ENCODE assay signal across 14 cellular contexts in genomic region chr10:70786799-70787415, GRCh38. TPM values are rescaled to one million over a fixed set of nuclear protein-coding genes. Genes with fewer than 3 reads are reported as not detected.
DNase-seq lines count a peak whose midpoint lies in the region; ATAC-seq lines count a peak whose summit lies in the region.
"Had no signal": no experiment of that assay in that cellular context is flagged by ENCODE, and none has a peak within 500 bp of the region (broad histone marks: within the 10 kb centered on the region; RNA-seq: fewer than 3 reads in every experiment).

No MANE protein-coding gene starts in this region.

- peaks cover 37% of the 10 kb centered on the region for H3K4me1 Mint-ChIP-seq in activated naive CD8-positive, alpha-beta T cell treated with anti-CD3 and anti-CD28 coated beads, Interleukin-2, amount 50 U/mL, for 24 hours
- peaks cover 46 to 57% of the 10 kb centered on the region in 2 donors for H3K4me1 Mint-ChIP-seq in immature natural killer cell

- peaks cover 36 to 66% (median 51%) of the 10 kb centered on the region in 10 experiments for H3K4me1 ChIP-seq in BLaER1 treated with 17β-estradiol and CSF1 and Interleukin-3, amounts not matched to agents 10 nM and 100 nM
- H3K4me1 ChIP-seq: tibial artery had no signal

- H4K20me1 ChIP-seq in BLaER1 treated with 17β-estradiol and CSF1 and Interleukin-3, amounts not matched to agents 10 nM and 100 nM, result no peaks in the 10 kb centered on the region

- peak; percentile 50 for DNase-seq in GDM1 (lab: John Stamatoyannopoulos, UW)
- peak; percentile 20 for DNase-seq in activated naive CD8-positive, alpha-beta T cell treated with anti-CD3 and anti-CD28 coated beads, Interleukin-2, amount 50 U/mL, for 24 hours
- DNase-seq in immature natural killer cell, result no peak
- no peak for DNase-seq in retina
- DNase-seq in AG20443 (ENCODE audit: low spot score), result no peak
- DNase-seq in LoVo (ENCODE audit: low spot score), result no peak
- DNase-seq: activated CD4-positive, alpha-beta T cell treated with anti-CD3 and anti-CD28 coated beads for 4 hours; amniotic stem cell; CD8-positive, alpha-beta memory T cell; glutamatergic neuron; NCI-H526 treated with DMSO at 0.1 percent for 48 hours; tibial artery had no signal

- no peaks in the 10 kb centered on the region for H3K9me3 Mint-ChIP-seq in activated naive CD8-positive, alpha-beta T cell treated with anti-CD3 and anti-CD28 coated beads, Interleukin-2, amount 50 U/mL, for 24 hours
- H3K9me3 Mint-ChIP-seq in immature natural killer cell, result no peaks in the 10 kb centered on the region
- H3K9me3 Mint-ChIP-seq: CD8-positive, alpha-beta memory T cell had no signal

- peak overlapping the region in 2 of 11 experiments; percentile 32 to 39; a peak in 4 of 22 replicates for H3K9ac ChIP-seq in BLaER1 treated with 17β-estradiol and CSF1 and Interleukin-3, amounts not matched to agents 10 nM and 100 nM

- no peak overlapping the region for H3K4me3 ChIP-seq in BLaER1 treated with 17β-estradiol and CSF1 and Interleukin-3, amounts not matched to agents 10 nM and 100 nM
- H3K4me3 ChIP-seq: tibial artery had no signal

- H3K36me3 Mint-ChIP-seq in activated naive CD8-positive, alpha-beta T cell treated with anti-CD3 and anti-CD28 coated beads, Interleukin-2, amount 50 U/mL, for 24 hours (ENCODE audit: low read depth), result no peaks in the 10 kb centered on the region
- no peaks in the 10 kb centered on the region for H3K36me3 Mint-ChIP-seq in immature natural killer cell
- H3K36me3 Mint-ChIP-seq: CD8-positive, alpha-beta memory T cell had no signal

- H3K4me2 ChIP-seq in BLaER1 treated with 17β-estradiol and CSF1 and Interleukin-3, amounts not matched to agents 10 nM and 100 nM, result peak overlapping the region in 10 of 11 experiments; percentile 22 to 91 (median 72); a peak in 19 of 22 replicates

- ATAC-seq in activated naive CD8-positive, alpha-beta T cell treated with anti-CD3 and anti-CD28 coated beads, Interleukin-2, amount 50 U/mL, for 24 hours, result peak; percentile 65
- ATAC-seq in GM18520 (IDR thresholded peaks at IDR 0.05; ENCODE audit: unreplicated experiment), result no peak

- H3K27ac ChIP-seq in BLaER1 treated with 17β-estradiol and CSF1 and Interleukin-3, amounts not matched to agents 10 nM and 100 nM, result peak overlapping the region in 7 of 11 experiments; percentile 21 to 50 (median 30); a peak in 12 of 22 replicates
- H3K27ac ChIP-seq: tibial artery had no signal

- no peak overlapping the region for H3K27ac Mint-ChIP-seq in activated naive CD8-positive, alpha-beta T cell treated with anti-CD3 and anti-CD28 coated beads, Interleukin-2, amount 50 U/mL, for 24 hours
- peak overlapping the region in 5 of 6 donors; percentile 14 to 72 (median 54) for H3K27ac Mint-ChIP-seq in immature natural killer cell
- H3K27ac Mint-ChIP-seq: CD8-positive, alpha-beta memory T cell had no signal

- no peaks in the 10 kb centered on the region for H3K36me3 ChIP-seq in BLaER1 treated with 17β-estradiol and CSF1 and Interleukin-3, amounts not matched to agents 10 nM and 100 nM
- H3K36me3 ChIP-seq: tibial artery had no signal

- H3K27me3 ChIP-seq in BLaER1 treated with 17β-estradiol and CSF1 and Interleukin-3, amounts not matched to agents 10 nM and 100 nM, result no peaks in the 10 kb centered on the region
- H3K27me3 ChIP-seq: tibial artery had no signal

- H3K9me3 ChIP-seq in BLaER1 treated with 17β-estradiol and CSF1 and Interleukin-3, amounts not matched to agents 10 nM and 100 nM (replicated peaks in 1 of 11), result no peaks in the 10 kb centered on the region
- H3K9me3 ChIP-seq: tibial artery had no signal

- peaks cover 5% of the 10 kb centered on the region for H3K27me3 Mint-ChIP-seq in activated naive CD8-positive, alpha-beta T cell treated with anti-CD3 and anti-CD28 coated beads, Interleukin-2, amount 50 U/mL, for 24 hours
- peaks cover 0 to 3% (median 0%) of the 10 kb centered on the region in 3 donors for H3K27me3 Mint-ChIP-seq in immature natural killer cell (ENCODE audit: low read depth in 3 of 3)

- H3K4me3 Mint-ChIP-seq in activated naive CD8-positive, alpha-beta T cell treated with anti-CD3 and anti-CD28 coated beads, Interleukin-2, amount 50 U/mL, for 24 hours, result no peak overlapping the region
- H3K4me3 Mint-ChIP-seq in immature natural killer cell, result peak overlapping the region in 2 of 5 donors; percentile 1 to 56
- H3K4me3 Mint-ChIP-seq: CD8-positive, alpha-beta memory T cell had no signal

RNA-seq across cellular contexts. Expression of gene TBATA, which starts 1.7 kb away (rescaled TPM):
- polyA plus RNA-seq in immature natural killer cell, result not detected
- polyA plus RNA-seq: CD8-positive, alpha-beta memory T cell had no signal

RNA-seq across cellular contexts. Expression of gene SGPL1, which starts 28.8 kb away (rescaled TPM):
- polyA plus RNA-seq in immature natural killer cell, result 10 to 100 TPM; 19.8 to 25.9 (median 20.3) TPM

Comparison
In these comparisons a context has a peak if more than half of its experiments do, and no peak if none do; other contexts are left out.
1. DNase-seq: peak in GDM1 (single experiment) and activated naive CD8-positive, alpha-beta T cell treated with anti-CD3 and anti-CD28 coated beads, Interleukin-2, amount 50 U/mL, for 24 hours (single experiment); none in immature natural killer cell (0 of 3), retina (single experiment), AG20443 (single experiment) and LoVo (single experiment).